In the genomic region with DNA sequence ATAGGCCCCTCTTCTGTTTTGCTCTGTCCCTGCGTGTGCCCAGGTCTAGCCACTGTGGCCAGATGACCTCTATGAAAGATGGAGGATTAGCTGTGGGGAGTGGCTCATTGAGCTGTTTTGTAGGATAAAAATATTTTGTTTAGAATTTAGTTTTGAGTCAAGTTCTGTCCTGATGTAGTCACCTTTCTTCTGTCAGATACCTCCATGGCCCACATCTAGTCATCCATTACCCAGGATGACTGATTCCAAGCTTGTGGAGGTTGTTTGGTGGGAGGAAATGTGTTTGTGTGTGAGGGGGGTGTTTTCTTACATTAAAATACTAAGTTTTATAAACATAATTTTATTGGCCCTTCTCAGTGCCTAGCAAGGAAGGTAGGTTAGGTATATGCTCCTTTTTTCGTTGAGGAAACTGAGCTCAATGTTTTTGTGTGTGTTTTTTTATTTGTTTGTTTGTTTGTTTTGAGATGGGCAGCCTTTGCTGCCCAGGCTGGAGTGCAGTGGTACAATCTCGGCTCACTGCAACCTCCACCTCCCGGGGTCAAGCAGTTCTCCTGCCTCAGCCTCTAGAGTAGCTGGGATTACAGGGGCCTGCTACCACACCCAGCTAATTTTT, we compare ENCODE assay signal across 17 cellular contexts.
"Had no signal": no experiment of that assay in that cellular context is flagged by ENCODE, and none has a peak within 500 bp of the region (broad histone marks: within the 10 kb centered on the region; RNA-seq: fewer than 3 reads in every experiment).

No MANE protein-coding gene starts in this region.

- H3K4me3 ChIP-seq: gastrocnemius medialis, lung, ovary, SK-N-MC, tibial nerve, uterus had no signal

- H3K4me1 ChIP-seq: gastrocnemius medialis, uterus had no signal

- H3K27me3 Mint-ChIP-seq: activated naive CD8-positive, alpha-beta T cell treated with anti-CD3 and anti-CD28 coated beads for 36 hours; dendritic cell treated with granulocyte-macrophage colony-stimulating factor and Interleukin-4, amounts not matched to agents 40 ng/mL and 50 ng/mL, for 4 days had no signal

- H3K9me3 Mint-ChIP-seq: activated naive CD8-positive, alpha-beta T cell treated with anti-CD3 and anti-CD28 coated beads for 36 hours; activated T-helper 2 cell treated with anti-CD3 and anti-CD28 coated beads, Interferon-gamma antibody, Interleukin-2, Interleukin-4, amounts not matched to agents 10 μg/mL and 5 μg/mL and 100 μg/mL, durations not matched to agents 14 hours and 24 hours and 36 hours; dendritic cell treated with granulocyte-macrophage colony-stimulating factor and Interleukin-4, amounts not matched to agents 40 ng/mL and 50 ng/mL, for 4 days; mesothelial cell of epicardium; neural crest cell had no signal

- H3K27ac Mint-ChIP-seq: activated naive CD8-positive, alpha-beta T cell treated with anti-CD3 and anti-CD28 coated beads for 36 hours; activated T-helper 2 cell treated with anti-CD3 and anti-CD28 coated beads, Interferon-gamma antibody, Interleukin-2, Interleukin-4, amounts not matched to agents 10 μg/mL and 5 μg/mL and 100 μg/mL, durations not matched to agents 14 hours and 24 hours and 36 hours; dendritic cell treated with granulocyte-macrophage colony-stimulating factor and Interleukin-4, amounts not matched to agents 40 ng/mL and 50 ng/mL, for 4 days; mesothelial cell of epicardium had no signal

- H3K4me1 Mint-ChIP-seq: activated naive CD8-positive, alpha-beta T cell treated with anti-CD3 and anti-CD28 coated beads for 36 hours; mesothelial cell of epicardium had no signal

- DNase-seq: activated CD4-positive, alpha-beta T cell treated with anti-CD3 and anti-CD28 coated beads, Interleukin-2, amount 50 U/mL, for 48 hours; activated CD8-positive, alpha-beta memory T cell treated with anti-CD3 and anti-CD28 coated beads, Interleukin-2, amount 50 U/mL, for 4 hours; activated naive CD8-positive, alpha-beta T cell treated with anti-CD3 and anti-CD28 coated beads for 36 hours; cerebellar nuclear complex; erythroblast; gastrocnemius medialis; ovary; stimulated activated CD4-positive, alpha-beta T cell treated with anti-CD3 and anti-CD28 coated beads, Interleukin-12 subunit alpha, Interleukin-12 subunit beta, amount 100 ng/mL, for 4 hours; stimulated activated CD4-positive, alpha-beta T cell treated with anti-CD3 and anti-CD28 coated beads, Interleukin-2, amount 100 ng/mL, for 24 hours; uterus had no signal

- H3K4me3 Mint-ChIP-seq: activated naive CD8-positive, alpha-beta T cell treated with anti-CD3 and anti-CD28 coated beads for 36 hours; dendritic cell treated with granulocyte-macrophage colony-stimulating factor and Interleukin-4, amounts not matched to agents 40 ng/mL and 50 ng/mL, for 4 days; mesothelial cell of epicardium had no signal

- H3K9me3 ChIP-seq: gastrocnemius medialis, ovary, tibial nerve, uterus had no signal

- H3K36me3 ChIP-seq: ovary, uterus had no signal

- H3K27me3 ChIP-seq: gastrocnemius medialis, ovary, tibial nerve, uterus had no signal

- H3K27ac ChIP-seq: gastrocnemius medialis, ovary, SK-N-MC, uterus had no signal

- ATAC-seq: gastrocnemius medialis had no signal
